ENCODE assay signal across 26 cellular contexts in genomic region chr14:103753809-103754208, GRCh38.
"Had no signal": no experiment of that assay in that cellular context is flagged by ENCODE, and none has a peak within 500 bp of the region (broad histone marks: within the 10 kb centered on the region; RNA-seq: fewer than 3 reads in every experiment).

No MANE protein-coding gene starts in this region.

- H3K4me3 ChIP-seq: adrenal gland, K562, Peyer's patch, SJCRH30 had no signal

- H3K9me3 ChIP-seq: adrenal gland, Peyer's patch, SJCRH30 had no signal

- H3K4me1 ChIP-seq: adrenal gland, Peyer's patch, SJCRH30 had no signal

- ATAC-seq: K562, SK-N-SH treated with all-trans-retinoic acid at 6 μM for 48 hours had no signal

- H3K27ac ChIP-seq: adrenal gland, Peyer's patch, RWPE1, SJCRH30 had no signal

- DNase-seq: activated B cell treated with CpG ODN at 0.5 μM for 24 hours; activated CD4-positive, alpha-beta T cell treated with anti-CD3 and anti-CD28 coated beads for 1 hour; activated CD4-positive, alpha-beta T cell treated with anti-CD3 and anti-CD28 coated beads, Interleukin-2, amount 10 ng/mL, durations not matched to agents 24 days and 14 days; activated CD4-positive, alpha-beta T cell treated with anti-CD3 and anti-CD28 coated beads, Interleukin-2, amount 50 U/mL, for 48 hours; activated naive CD4-positive, alpha-beta T cell treated with anti-CD3 and anti-CD28 coated beads, Interleukin-2, amount 50 U/mL, for 16 hours; activated naive CD8-positive, alpha-beta T cell treated with anti-CD3 and anti-CD28 coated beads, Interleukin-2, amount 10 ng/mL, durations not matched to agents 7 days and 5 days; activated T-cell treated with anti-CD3 and anti-CD28 coated beads for 4 hours; adrenal gland; anterior cingulate cortex; cerebellar nuclear complex; Karpas-422; MM.1S; NCI-H1105; NCI-H1436; NCI-H1694 treated with DMSO at 0.1 percent for 48 hours; NCI-H2171 treated with DMSO at 0.1 percent for 48 hours; NCI-H226; NCI-H526; NCI-H82; OCI-M1; Peyer's patch; Right ventricle myocardium superior; SJCRH30 had no signal

- H3K27me3 ChIP-seq: adrenal gland, Peyer's patch, SJCRH30 had no signal
